ENCODE assay signal across 13 cellular contexts in genomic region chr1:25700626-25701025, GRCh38.
DNase-seq lines count a peak whose midpoint lies in the region; ATAC-seq and TF ChIP-seq lines count a peak whose summit lies in the region.
"Had no signal": no experiment of that assay in that cellular context is flagged by ENCODE, and none has a peak within 500 bp of the region (broad histone marks: within the 10 kb centered on the region; RNA-seq: fewer than 3 reads in every experiment).

No MANE protein-coding gene starts in this region.

- H3K36me3 ChIP-seq in esophagus (ENCODE audit: control insufficient read depth in 2 of 2, insufficient read depth in 2 of 2, low read length in 1 of 2) = no peaks in the 10 kb centered on the region
- H3K36me3 ChIP-seq: BLaER1 treated with 17β-estradiol and CSF1 and Interleukin-3, amounts not matched to agents 10 nM and 100 nM had no signal

- peak; percentile 44 for DNase-seq in 8988T
- DNase-seq in NCI-H446 (lab: John Stamatoyannopoulos, UW) = peak; percentile 62 to 84
- no peak for DNase-seq in midbrain (lab: John Stamatoyannopoulos, UW)
- no peak for DNase-seq in hippocampal formation (lab: John Stamatoyannopoulos, UW)
- DNase-seq in DMS53 treated with DMSO at 0.1 percent for 48 hours (lab: John Stamatoyannopoulos, UW; ENCODE audit: unreplicated experiment) = no peak
- DNase-seq: activated naive CD4-positive, alpha-beta T cell treated with anti-CD3 and anti-CD28 coated beads, Interleukin-2, amount 50 U/mL, for 16 hours; naive B cell; NCI-H1048; PC-9 had no signal

- no peaks in the 10 kb centered on the region for H3K27me3 Mint-ChIP-seq in nephron (ENCODE audit: low read depth)

- no peaks in the 10 kb centered on the region for H3K36me3 Mint-ChIP-seq in nephron (ENCODE audit: low read depth)
- H3K36me3 Mint-ChIP-seq: naive B cell had no signal

- H3K4me3 ChIP-seq in esophagus (ENCODE audit: low read depth in 1 of 2, low read length in 2 of 2) = no peak overlapping the region
- H3K4me3 ChIP-seq: BLaER1 treated with 17β-estradiol and CSF1 and Interleukin-3, amounts not matched to agents 10 nM and 100 nM; PC-9 had no signal

- peaks cover 75% of the 10 kb centered on the region for H3K4me1 Mint-ChIP-seq in nephron
- H3K4me1 Mint-ChIP-seq: naive B cell had no signal

- peaks cover 14 to 23% of the 10 kb centered on the region in 2 donors for H3K4me1 ChIP-seq in esophagus (ENCODE audit: control insufficient read depth in 2 of 2, insufficient read depth in 2 of 2, low read length in 1 of 2)

- H3K27ac Mint-ChIP-seq in nephron = peak overlapping the region; percentile 7 to 93 (median 63)
- H3K27ac Mint-ChIP-seq: naive B cell had no signal

- ATAC-seq in GM18511 (IDR thresholded peaks at IDR 0.05; ENCODE audit: unreplicated experiment) = no peak

- no peaks in the 10 kb centered on the region for H3K9me3 ChIP-seq in esophagus (ENCODE audit: control insufficient read depth in 2 of 2, insufficient read depth in 1 of 2, low read depth in 1 of 2, low read length in 1 of 2)

- no peak overlapping the region for H3K4me3 Mint-ChIP-seq in nephron
- H3K4me3 Mint-ChIP-seq: naive B cell had no signal

- peak; percentile 5 to 23 (median 15) for TF ChIP-seq CTCF in nephron (IDR thresholded peaks at IDR 0.05; ENCODE audit: unreplicated experiment in 3 of 3)

- peak overlapping the region; percentile 67 for H3K27ac ChIP-seq in esophagus (ENCODE audit: low read depth in 2 of 2, low read length in 1 of 2)
- H3K27ac ChIP-seq: BLaER1 treated with 17β-estradiol and CSF1 and Interleukin-3, amounts not matched to agents 10 nM and 100 nM; PC-9 had no signal

- 68 to 72% methylated on average over 7 of the region's 7 CpGs for WGBS in esophagus, 2 donors

- H3K9me3 Mint-ChIP-seq in nephron = no peaks in the 10 kb centered on the region
- H3K9me3 Mint-ChIP-seq: naive B cell had no signal

- H3K27me3 ChIP-seq in esophagus (ENCODE audit: control insufficient read depth in 1 of 2, insufficient read depth in 2 of 2, low read length in 2 of 2) = no peaks in the 10 kb centered on the region
- H3K27me3 ChIP-seq: BLaER1 treated with 17β-estradiol and CSF1 and Interleukin-3, amounts not matched to agents 10 nM and 100 nM had no signal

Comparison
In these comparisons a context has a peak if more than half of its experiments do, and no peak if none do; other contexts are left out.
1. DNase-seq: peak in 8988T (single experiment) and NCI-H446 (2 of 2); none in midbrain (single experiment), hippocampal formation (0 of 2) and DMS53 treated with DMSO at 0.1 percent for 48 hours (single experiment).